In the genomic region with DNA sequence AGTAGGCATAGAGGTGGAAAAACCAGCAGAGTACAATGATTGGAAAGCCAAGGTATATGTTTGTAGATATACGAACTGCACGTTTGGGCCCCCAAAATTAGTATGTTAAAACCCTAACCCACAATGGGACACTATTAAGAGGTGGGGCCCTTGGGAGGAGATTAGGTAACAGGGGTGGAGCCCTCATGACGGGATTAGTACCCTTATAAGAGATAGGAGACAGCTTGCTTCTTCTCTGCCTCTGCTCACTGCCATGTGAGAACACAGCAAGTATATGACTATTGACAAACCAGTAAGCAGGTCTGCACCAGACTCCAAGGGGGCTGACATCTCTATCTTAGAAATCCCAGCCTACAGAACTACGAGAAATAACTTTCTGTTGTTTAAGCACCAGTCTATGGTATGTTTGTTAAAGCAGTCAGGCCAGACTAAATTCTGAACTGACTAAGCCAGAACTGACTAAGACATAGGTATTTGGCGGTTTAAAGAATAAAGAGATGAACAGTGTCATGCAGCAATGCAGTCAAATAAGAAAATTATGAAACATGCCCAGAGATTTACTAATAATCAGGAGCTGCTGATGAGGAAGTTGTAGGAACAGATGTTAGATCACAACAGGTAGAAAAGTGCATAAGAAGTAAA, we compare ENCODE assay signal across 19 cellular contexts.
A peak's percentile ranks its signal among the peaks of the same experiment; 100 is the strongest.
DNase-seq lines count a peak whose midpoint lies in the region; ATAC-seq, FAIRE-seq and TF ChIP-seq lines count a peak whose summit lies in the region.
"Had no signal": no experiment of that assay in that cellular context is flagged by ENCODE, and none has a peak within 500 bp of the region (broad histone marks: within the 10 kb centered on the region; RNA-seq: fewer than 3 reads in every experiment).

No MANE protein-coding gene starts in this region.

- peak overlapping the region; percentile 51 for H3K4ac ChIP-seq in IMR-90 (ENCODE audit: low read depth, low read length)

- peak overlapping the region; percentile 11; the same call in 2 of the 3 replicates for H2BK15ac ChIP-seq in IMR-90 (ENCODE audit: low read depth, low read length)

- no peak overlapping the region for H3K23ac ChIP-seq in IMR-90 (ENCODE audit: low read depth, low read length)

- H3K9me3 ChIP-seq in IMR-90 (ENCODE audit: control insufficient read depth, insufficient read depth, low read length), result no peaks in the 10 kb centered on the region
- H3K9me3 ChIP-seq: ascending aorta, mucosa of descending colon, right atrium auricular region, SJSA1, vagina had no signal

- H3K14ac ChIP-seq in IMR-90 (replicated peaks; ENCODE audit: low read depth, low read length), result peak overlapping the region; percentile 40

- H3K56ac ChIP-seq in IMR-90 (ENCODE audit: extremely low read depth, insufficient read depth, low read length), result peak overlapping the region; percentile 16; the same call in 1 of the 2 replicates

- intact Hi-C loops in IMR-90 (cut with micrococcal nuclease), result no loop called here

- POLR2A ChIA-PET in IMR-90 (lab: Charles Lee; ENCODE audit: unreplicated experiment), result no interaction called here

- H3K27ac ChIP-seq in IMR-90 (ENCODE audit: insufficient read depth, low read length), result peak overlapping the region; percentile 4; the same call in 1 of the 2 replicates
- H3K27ac ChIP-seq: ascending aorta, right atrium auricular region, SJSA1, vagina had no signal

- no peak overlapping the region for H4K91ac ChIP-seq in IMR-90 (ENCODE audit: insufficient read depth, low read depth, low read length)

- H3K18ac ChIP-seq in IMR-90 (ENCODE audit: low read depth, low read length), result peak overlapping the region; percentile 24; the same call in 1 of the 2 replicates

- ATAC-seq in IMR-90 (ENCODE audit: low read depth) (peak; percentile 96), GM18868 (IDR thresholded peaks at IDR 0.05; ENCODE audit: unreplicated experiment) (no peak)

- TF ChIP-seq CTCF in AG09309 (IDR thresholded peaks at IDR 0.05; ENCODE audit: control insufficient read depth, insufficient read depth, low read depth, low read length, missing control alignments) (no peak), IMR-90 (conservative IDR thresholded peaks at IDR 0.05; ENCODE audit: low read depth, low read length) (no peak), bronchial epithelial cell (IDR thresholded peaks at IDR 0.05; ENCODE audit: insufficient read depth, low read length, severe bottlenecking) (no peak)

- H2BK5ac ChIP-seq in IMR-90 (ENCODE audit: low read depth, low read length, poor library complexity, severe bottlenecking), result peak overlapping the region; percentile 71

- H3K36me3 ChIP-seq in IMR-90 (ENCODE audit: control insufficient read depth, insufficient read depth, low read length) (no peaks in the 10 kb centered on the region), bronchial epithelial cell (ENCODE audit: control insufficient read depth, insufficient read depth, low read length) (no peaks in the 10 kb centered on the region)
- H3K36me3 ChIP-seq: right atrium auricular region had no signal

- no CpG with 5 or more reads among the region's 5 CpGs for WGBS in IMR-90 (ENCODE audit: extremely low coverage in 2 of 2, insufficient read length in 1 of 2), 2 experiments

- peak overlapping the region; percentile 49 for H2BK120ac ChIP-seq in IMR-90 (ENCODE audit: low read depth, low read length)

- H3K4me1 ChIP-seq in IMR-90 (ENCODE audit: control insufficient read depth, insufficient read depth, low read length), result peaks cover 6% of the 10 kb centered on the region; the same call in 1 of the 2 replicates
- H3K4me1 ChIP-seq: ascending aorta, right atrium auricular region, vagina had no signal

- peaks cover 0 to 11% of the 10 kb centered on the region in 2 experiments; a peak in 1 of 4 replicates for H3K79me1 ChIP-seq in IMR-90 (ENCODE audit: low read depth in 1 of 2, low read length in 2 of 2)

- H3K4me2 ChIP-seq in IMR-90 (ENCODE audit: low read depth, low read length), result peak overlapping the region; percentile 83

- H2AK9ac ChIP-seq in IMR-90 (replicated peaks; ENCODE audit: low read depth, low read length, poor library complexity), result peak overlapping the region; percentile 18

- no peak overlapping the region for H2AFZ ChIP-seq in IMR-90 (replicated peaks; ENCODE audit: low read length, poor library complexity)

- peaks cover 3% of the 10 kb centered on the region; the same call in 1 of the 2 replicates for H3K9me1 ChIP-seq in IMR-90 (ENCODE audit: insufficient read depth, low read length)

- H4K8ac ChIP-seq in IMR-90 (ENCODE audit: low read depth in 2 of 2, low read length in 2 of 2), result no peak overlapping the region; a peak in 1 of 4 replicates

- dilution Hi-C loops in IMR-90 (cut with HindIII; ENCODE audit: low sequenced_read_pairs, unreplicated experiment), result no loop called here

- no peak overlapping the region for H3K4me3 ChIP-seq in AG09309 (ENCODE audit: control insufficient read depth, low read depth, low read length)
- H3K4me3 ChIP-seq in IMR-90 (ENCODE audit: insufficient read depth, low read depth, low read length), result no peak overlapping the region
- H3K4me3 ChIP-seq in bronchial epithelial cell (ENCODE audit: low read depth, low read length), result no peak overlapping the region
- H3K4me3 ChIP-seq: ascending aorta, mucosa of descending colon, right atrium auricular region, SJSA1, vagina had no signal

- H4K5ac ChIP-seq in IMR-90 (ENCODE audit: low read depth, low read length), result no peak overlapping the region

- CTCF ChIA-PET in IMR-90 (lab: Yijun Ruan, JAX), result no interaction called here

- BruUV-seq in IMR-90 (replicated peaks; lab: Mats Ljungman, UMichigan), result no TSS peak

- FAIRE-seq in bronchial epithelial cell (lab: Jason Lieb, UNC), result peak; percentile 73

- no peak for TF ChIP-seq RAD21 in IMR-90 (IDR thresholded peaks at IDR 0.05; ENCODE audit: low read length)

- no peaks in the 10 kb centered on the region for H4K20me1 ChIP-seq in IMR-90 (ENCODE audit: insufficient read depth, low read length)

- no peak overlapping the region for H3K9ac ChIP-seq in IMR-90 (ENCODE audit: low read depth, low read length)

- no peak for TF ChIP-seq POLR2A in IMR-90 (IDR thresholded peaks at IDR 0.05; ENCODE audit: low read depth, low read length)

- no peaks in the 10 kb centered on the region for H3K27me3 ChIP-seq in IMR-90 (ENCODE audit: control insufficient read depth, insufficient read depth, low read length)
- no peaks in the 10 kb centered on the region for H3K27me3 ChIP-seq in bronchial epithelial cell (ENCODE audit: control insufficient read depth, insufficient read depth, low read length)
- H3K27me3 ChIP-seq: ascending aorta, right atrium auricular region, SJSA1, vagina had no signal

- in situ Hi-C loops in IMR-90 (cut with MboI; ENCODE audit: low sequenced_read_pairs), result no loop called here

- H2BK20ac ChIP-seq in IMR-90 (ENCODE audit: low read depth, low read length), result 0 out of 2 replicates have a peak overlapping the region, but pooled peaks have one; percentile 30

- no peak overlapping the region for H2AK5ac ChIP-seq in IMR-90 (ENCODE audit: low read depth, low read length)

- DNase-seq in AG09309 (ENCODE audit: low read depth) (peak; percentile 7), IMR-90 (peak; percentile 86), bronchial epithelial cell (ENCODE audit: low read depth) (peak; percentile 83), hepatic stellate cell (ENCODE audit: low spot score) (peak; percentile 14), NCI-H2196 (lab: John Stamatoyannopoulos, UW; ENCODE audit: unreplicated experiment) (no peak)
- DNase-seq in activated naive CD4-positive, alpha-beta T cell treated with Interleukin-2 at 50 U/mL for 16 hours, result no peak
- no peak for DNase-seq in stimulated activated naive CD4-positive, alpha-beta T cell treated with Interleukin-2 at 50 U/mL for 16 hours (lab: John Stamatoyannopoulos, UW)
- DNase-seq: ACHN, activated gamma-delta T cell treated with Interleukin-2 at 50 U/mL for 16 hours, MM.1S, mucosa of descending colon, NCI-H1930, NCI-H510A, T-helper 9 cell had no signal

TF ChIP-seq in IMR-90, 13 proteins besides CTCF, POLR2A, EP300 and RAD21:
- TF ChIP-seq CEBPB (IDR thresholded peaks at IDR 0.05; ENCODE audit: low read depth, low read length), result peak; percentile 57
- no peak for TF ChIP-seq RCOR1 (IDR thresholded peaks at IDR 0.05; ENCODE audit: insufficient replicate concordance, low read length)

Comparison
In these comparisons a context has a peak if more than half of its experiments do, and no peak if none do; other contexts are left out.
1. DNase-seq: peak in AG09309 (single experiment), IMR-90 (single experiment), bronchial epithelial cell (single experiment) and hepatic stellate cell (single experiment); none in activated naive CD4-positive, alpha-beta T cell treated with Interleukin-2 at 50 U/mL for 16 hours (single experiment), NCI-H2196 (single experiment) and stimulated activated naive CD4-positive, alpha-beta T cell treated with Interleukin-2 at 50 U/mL for 16 hours (single experiment).